ENCODE assay signal across 30 cellular contexts in the genomic region with DNA sequence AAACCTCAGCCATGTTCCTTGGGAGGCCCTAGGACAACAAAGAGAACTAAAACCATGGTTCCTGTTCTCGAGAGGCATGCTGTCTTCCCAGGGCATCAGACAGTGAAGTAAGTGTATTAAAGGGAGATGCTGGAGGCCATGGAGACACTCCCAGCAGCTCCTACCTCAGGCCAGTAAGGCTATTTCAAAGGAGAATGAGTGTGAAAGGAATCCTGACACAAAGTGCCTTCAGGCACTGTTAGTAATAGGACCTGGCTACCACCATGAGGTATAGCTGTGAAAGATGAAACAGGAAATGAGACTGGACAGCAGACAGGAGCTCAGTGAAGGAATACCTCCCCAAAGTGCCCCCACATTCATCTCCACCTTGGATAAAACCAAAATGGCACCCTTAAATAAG.
"Had no signal": no experiment of that assay in that cellular context is flagged by ENCODE, and none has a peak within 500 bp of the region (broad histone marks: within the 10 kb centered on the region; RNA-seq: fewer than 3 reads in every experiment).

No MANE protein-coding gene starts in this region.

- H3K4me3 Mint-ChIP-seq: immature natural killer cell; mesothelial cell of epicardium; naive B cell; natural killer cell treated with Interleukin-12 subunit alpha and Interleukin-12 subunit beta and Interleukin-15 and Interleukin-18, amount 100 ng/mL, for 72 hours; neural crest cell; stimulated activated naive CD8-positive, alpha-beta T cell treated with anti-CD3 and anti-CD28 coated beads, Interleukin-15, amount 100 ng/mL, for 72 hours; type B pancreatic cell had no signal

- H3K36me3 ChIP-seq: neutrophil, pancreas, right lobe of liver, thyroid gland had no signal

- ATAC-seq: esophagus mucosa; foreskin keratinocyte; gastroesophageal sphincter; heart right ventricle; left lobe of liver; mucosa of descending colon; natural killer cell treated with Interleukin-12 subunit alpha and Interleukin-12 subunit beta and Interleukin-15 and Interleukin-18, amount 100 ng/mL, for 72 hours; pancreas; right lobe of liver; stimulated activated naive CD8-positive, alpha-beta T cell treated with anti-CD3 and anti-CD28 coated beads, Interleukin-15, amount 100 ng/mL, for 72 hours had no signal

- H3K9me3 Mint-ChIP-seq: immature natural killer cell; mesothelial cell of epicardium; naive B cell; natural killer cell treated with Interleukin-12 subunit alpha and Interleukin-12 subunit beta and Interleukin-15 and Interleukin-18, amount 100 ng/mL, for 72 hours; neural crest cell; stimulated activated naive CD8-positive, alpha-beta T cell treated with anti-CD3 and anti-CD28 coated beads, Interleukin-15, amount 100 ng/mL, for 72 hours; type B pancreatic cell had no signal

- FAIRE-seq: colon, keratinocyte, pancreas, small intestine had no signal

- H3K4me1 ChIP-seq: foreskin keratinocyte, thyroid gland had no signal

- H3K9me3 ChIP-seq: gastroesophageal sphincter, heart right ventricle, mucosa of descending colon, neutrophil, pancreas, right lobe of liver, thyroid gland had no signal

- H3K4me3 ChIP-seq: dorsolateral prefrontal cortex, gastroesophageal sphincter, heart right ventricle, lung, mucosa of descending colon, pancreas, right lobe of liver, thyroid gland had no signal

- H3K27ac Mint-ChIP-seq: immature natural killer cell; mesothelial cell of epicardium; natural killer cell treated with Interleukin-12 subunit alpha and Interleukin-12 subunit beta and Interleukin-15 and Interleukin-18, amount 100 ng/mL, for 72 hours; stimulated activated naive CD8-positive, alpha-beta T cell treated with anti-CD3 and anti-CD28 coated beads, Interleukin-15, amount 100 ng/mL, for 72 hours; type B pancreatic cell had no signal

- H3K27ac ChIP-seq: dorsolateral prefrontal cortex, epithelial cell of prostate, foreskin keratinocyte, gastroesophageal sphincter, heart right ventricle, neutrophil, pancreas, right lobe of liver, thyroid gland had no signal

- H3K27me3 Mint-ChIP-seq: naive B cell; natural killer cell treated with Interleukin-12 subunit alpha and Interleukin-12 subunit beta and Interleukin-15 and Interleukin-18, amount 100 ng/mL, for 72 hours; stimulated activated naive CD8-positive, alpha-beta T cell treated with anti-CD3 and anti-CD28 coated beads, Interleukin-15, amount 100 ng/mL, for 72 hours; type B pancreatic cell had no signal

- DNase-seq: dorsolateral prefrontal cortex; effector CD4-positive, alpha-beta T cell; heart right ventricle; hypothalamus; immature natural killer cell; mesenchymal stem cell; mucosa of descending colon; naive B cell; pancreas; right lobe of liver; small intestine; stimulated activated CD4-positive, alpha-beta T cell treated with anti-CD3 and anti-CD28 coated beads, Interleukin-15, amount 100 ng/mL, for 24 hours; stimulated activated CD4-positive, alpha-beta T cell treated with anti-CD3 and anti-CD28 coated beads, Interleukin-2, amount 100 ng/mL, for 48 hours; stimulated activated CD8-positive, alpha-beta memory T cell treated with anti-CD3 and anti-CD28 coated beads, Interleukin-4, amount 100 ng/mL, for 48 hours; stimulated activated naive CD4-positive, alpha-beta T cell; stimulated activated naive CD8-positive, alpha-beta T cell treated with anti-CD3 and anti-CD28 coated beads, Interleukin-15, amount 100 ng/mL, for 72 hours; thyroid gland had no signal

- H3K27me3 ChIP-seq: dorsolateral prefrontal cortex, foreskin keratinocyte, gastroesophageal sphincter, heart right ventricle, neutrophil, pancreas, right lobe of liver, thyroid gland had no signal

- H3K36me3 Mint-ChIP-seq: naive B cell had no signal

- H3K4me1 Mint-ChIP-seq: immature natural killer cell; stimulated activated naive CD8-positive, alpha-beta T cell treated with anti-CD3 and anti-CD28 coated beads, Interleukin-15, amount 100 ng/mL, for 72 hours had no signal
